In genomic region chr12:53500119-53500775, GRCh38 we compare ENCODE assay signal across 1 cellular context.
TF ChIP-seq lines count a peak whose summit lies in the region.

No MANE protein-coding gene starts in this region.

TF ChIP-seq in HepG2, 621 proteins besides CTCF, POLR2A, EP300 and RAD21 (continued from another document and continues in another):
- TF ChIP-seq NFAT5 (CRISPR knock-in tag; IDR thresholded peaks at IDR 0.05) (no peak), SNAPC2 (CRISPR knock-in tag; IDR thresholded peaks at IDR 0.05) (peak; percentile 68; the same call in 1 of the 2 replicates), ZNF496 (CRISPR knock-in tag; IDR thresholded peaks at IDR 0.05; ENCODE audit: insufficient replicate concordance) (no peak), ZFP36L1 (CRISPR knock-in tag; IDR thresholded peaks at IDR 0.05) (peak; percentile 53; the same call in 1 of the 2 replicates), POLR2AphosphoS2 (IDR thresholded peaks at IDR 0.05; ENCODE audit: low read depth, low read length) (peak; percentile 30; the same call in 1 of the 2 replicates), ELF3 (CRISPR knock-in tag; IDR thresholded peaks at IDR 0.05) (no peak), THYN1 (CRISPR knock-in tag; IDR thresholded peaks at IDR 0.05; ENCODE audit: borderline replicate concordance, low read depth) (0 out of 2 replicates have a peak, but pooled peaks have one; percentile 53), ZNF33A (CRISPR knock-in tag; IDR thresholded peaks at IDR 0.05; ENCODE audit: borderline replicate concordance) (no peak), ZNF550 (CRISPR knock-in tag; IDR thresholded peaks at IDR 0.05; ENCODE audit: borderline replicate concordance) (no peak), RORA (CRISPR knock-in tag; IDR thresholded peaks at IDR 0.05) (no peak), FIP1L1 (IDR thresholded peaks at IDR 0.05; ENCODE audit: borderline replicate concordance, insufficient read depth, low read depth, low read length) (no peak), LRRFIP1 (CRISPR knock-in tag; conservative IDR thresholded peaks at IDR 0.05) (no peak), MEIS1 (CRISPR knock-in tag; IDR thresholded peaks at IDR 0.05; ENCODE audit: borderline replicate concordance) (no peak; the same call in 1 of the 2 replicates), SMC3 (IDR thresholded peaks at IDR 0.05; ENCODE audit: low read length) (no peak), SMYD3 (CRISPR knock-in tag; IDR thresholded peaks at IDR 0.05) (peak; percentile 65; the same call in 1 of the 2 replicates), ZNF792 (CRISPR knock-in tag; IDR thresholded peaks at IDR 0.05) (no peak), TCF7L2 (IDR thresholded peaks at IDR 0.05; ENCODE audit: low read depth, low read length) (no peak), MIER3 (CRISPR knock-in tag; IDR thresholded peaks at IDR 0.05; ENCODE audit: borderline replicate concordance) (no peak), YY1 (IDR thresholded peaks at IDR 0.05; ENCODE audit: insufficient read depth, insufficient replicate concordance, low read depth, low read length) (no peak), SOX6 (IDR thresholded peaks at IDR 0.05) (no peak), SOX6 (CRISPR knock-in tag; IDR thresholded peaks at IDR 0.05) (peak; percentile 45), ZNF44 (CRISPR knock-in tag; IDR thresholded peaks at IDR 0.05) (no peak), HMG20B (CRISPR knock-in tag; conservative IDR thresholded peaks at IDR 0.05) (no peak), SNRNP70 (IDR thresholded peaks at IDR 0.05; ENCODE audit: low read depth, low read length) (no peak), TMF1 (CRISPR knock-in tag; IDR thresholded peaks at IDR 0.05; ENCODE audit: low read depth) (0 out of 2 replicates have a peak, but pooled peaks have one; percentile 46), TARDBP (CRISPR knock-in tag; IDR thresholded peaks at IDR 0.05) (0 out of 2 replicates have a peak, but pooled peaks have one; percentile 49), ZNF264 (CRISPR knock-in tag; IDR thresholded peaks at IDR 0.05) (0 out of 2 replicates have a peak, but pooled peaks have one; percentile 17), SOX13 (IDR thresholded peaks at IDR 0.05) (no peak), SOX13 (CRISPR knock-in tag; conservative IDR thresholded peaks at IDR 0.05 in 1 of 2, IDR thresholded peaks at IDR 0.05 in 1 of 2) (0 out of 4 replicates have a peak, but pooled peaks of 1 of the 2 experiments have one; percentile 17), ZNF513 (CRISPR knock-in tag; conservative IDR thresholded peaks at IDR 0.05) (no peak), ZNF605 (CRISPR knock-in tag; IDR thresholded peaks at IDR 0.05) (no peak), NFRKB (IDR thresholded peaks at IDR 0.05) (no peak), HNRNPK (IDR thresholded peaks at IDR 0.05; ENCODE audit: low read depth, low read length, poor library complexity, severe bottlenecking) (no peak), ZBTB7B (CRISPR knock-in tag; IDR thresholded peaks at IDR 0.05) (0 out of 2 replicates have a peak, but pooled peaks have one; percentile 54), ZSCAN21 (CRISPR knock-in tag; IDR thresholded peaks at IDR 0.05; ENCODE audit: borderline replicate concordance) (no peak), ZNF33B (CRISPR knock-in tag; IDR thresholded peaks at IDR 0.05) (0 out of 2 replicates have a peak, but pooled peaks have one; percentile 10), NCOA2 (CRISPR knock-in tag; IDR thresholded peaks at IDR 0.05) (no peak), SAP130 (CRISPR knock-in tag; IDR thresholded peaks at IDR 0.05; ENCODE audit: low read depth) (peak; percentile 63), ZNF776 (CRISPR knock-in tag; IDR thresholded peaks at IDR 0.05) (no peak), TCF12 (IDR thresholded peaks at IDR 0.05) (no peak), TCF12 (CRISPR knock-in tag; IDR thresholded peaks at IDR 0.05) (no peak), ZNF878 (CRISPR knock-in tag; IDR thresholded peaks at IDR 0.05) (no peak), RNF2 (conservative IDR thresholded peaks at IDR 0.05; ENCODE audit: low read depth) (no peak), CEBPG (CRISPR knock-in tag; IDR thresholded peaks at IDR 0.05) (peak; percentile 82), ZEB1 (IDR thresholded peaks at IDR 0.05; ENCODE audit: insufficient replicate concordance, low read depth) (peak; percentile 65), ZNF547 (CRISPR knock-in tag; IDR thresholded peaks at IDR 0.05) (no peak)
- TF ChIP-seq, protein P1, sequence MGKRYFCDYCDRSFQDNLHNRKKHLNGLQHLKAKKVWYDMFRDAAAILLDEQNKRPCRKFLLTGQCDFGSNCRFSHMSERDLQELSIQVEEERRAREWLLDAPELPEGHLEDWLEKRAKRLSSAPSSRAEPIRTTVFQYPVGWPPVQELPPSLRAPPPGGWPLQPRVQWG (CRISPR knock-in tag; IDR thresholded peaks at IDR 0.05; ENCODE audit: borderline replicate concordance, low read depth), result no peak
- TF ChIP-seq, protein P2, sequence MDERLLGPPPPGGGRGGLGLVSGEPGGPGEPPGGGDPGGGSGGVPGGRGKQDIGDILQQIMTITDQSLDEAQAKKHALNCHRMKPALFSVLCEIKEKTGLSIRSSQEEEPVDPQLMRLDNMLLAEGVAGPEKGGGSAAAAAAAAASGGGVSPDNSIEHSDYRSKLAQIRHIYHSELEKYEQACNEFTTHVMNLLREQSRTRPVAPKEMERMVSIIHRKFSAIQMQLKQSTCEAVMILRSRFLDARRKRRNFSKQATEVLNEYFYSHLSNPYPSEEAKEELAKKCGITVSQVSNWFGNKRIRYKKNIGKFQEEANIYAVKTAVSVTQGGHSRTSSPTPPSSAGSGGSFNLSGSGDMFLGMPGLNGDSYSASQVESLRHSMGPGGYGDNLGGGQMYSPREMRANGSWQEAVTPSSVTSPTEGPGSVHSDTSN (CRISPR knock-in tag; IDR thresholded peaks at IDR 0.05), result no peak
- TF ChIP-seq, protein P3, sequence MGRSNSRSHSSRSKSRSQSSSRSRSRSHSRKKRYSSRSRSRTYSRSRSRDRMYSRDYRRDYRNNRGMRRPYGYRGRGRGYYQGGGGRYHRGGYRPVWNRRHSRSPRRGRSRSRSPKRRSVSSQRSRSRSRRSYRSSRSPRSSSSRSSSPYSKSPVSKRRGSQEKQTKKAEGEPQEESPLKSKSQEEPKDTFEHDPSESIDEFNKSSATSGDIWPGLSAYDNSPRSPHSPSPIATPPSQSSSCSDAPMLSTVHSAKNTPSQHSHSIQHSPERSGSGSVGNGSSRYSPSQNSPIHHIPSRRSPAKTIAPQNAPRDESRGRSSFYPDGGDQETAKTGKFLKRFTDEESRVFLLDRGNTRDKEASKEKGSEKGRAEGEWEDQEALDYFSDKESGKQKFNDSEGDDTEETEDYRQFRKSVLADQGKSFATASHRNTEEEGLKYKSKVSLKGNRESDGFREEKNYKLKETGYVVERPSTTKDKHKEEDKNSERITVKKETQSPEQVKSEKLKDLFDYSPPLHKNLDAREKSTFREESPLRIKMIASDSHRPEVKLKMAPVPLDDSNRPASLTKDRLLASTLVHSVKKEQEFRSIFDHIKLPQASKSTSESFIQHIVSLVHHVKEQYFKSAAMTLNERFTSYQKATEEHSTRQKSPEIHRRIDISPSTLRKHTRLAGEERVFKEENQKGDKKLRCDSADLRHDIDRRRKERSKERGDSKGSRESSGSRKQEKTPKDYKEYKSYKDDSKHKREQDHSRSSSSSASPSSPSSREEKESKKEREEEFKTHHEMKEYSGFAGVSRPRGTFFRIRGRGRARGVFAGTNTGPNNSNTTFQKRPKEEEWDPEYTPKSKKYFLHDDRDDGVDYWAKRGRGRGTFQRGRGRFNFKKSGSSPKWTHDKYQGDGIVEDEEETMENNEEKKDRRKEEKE (IDR thresholded peaks at IDR 0.05), result no peak
- TF ChIP-seq, protein P4, sequence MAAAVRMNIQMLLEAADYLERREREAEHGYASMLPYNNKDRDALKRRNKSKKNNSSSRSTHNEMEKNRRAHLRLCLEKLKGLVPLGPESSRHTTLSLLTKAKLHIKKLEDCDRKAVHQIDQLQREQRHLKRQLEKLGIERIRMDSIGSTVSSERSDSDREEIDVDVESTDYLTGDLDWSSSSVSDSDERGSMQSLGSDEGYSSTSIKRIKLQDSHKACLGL (CRISPR knock-in tag; IDR thresholded peaks at IDR 0.05), result no peak
- TF ChIP-seq, protein P5, sequence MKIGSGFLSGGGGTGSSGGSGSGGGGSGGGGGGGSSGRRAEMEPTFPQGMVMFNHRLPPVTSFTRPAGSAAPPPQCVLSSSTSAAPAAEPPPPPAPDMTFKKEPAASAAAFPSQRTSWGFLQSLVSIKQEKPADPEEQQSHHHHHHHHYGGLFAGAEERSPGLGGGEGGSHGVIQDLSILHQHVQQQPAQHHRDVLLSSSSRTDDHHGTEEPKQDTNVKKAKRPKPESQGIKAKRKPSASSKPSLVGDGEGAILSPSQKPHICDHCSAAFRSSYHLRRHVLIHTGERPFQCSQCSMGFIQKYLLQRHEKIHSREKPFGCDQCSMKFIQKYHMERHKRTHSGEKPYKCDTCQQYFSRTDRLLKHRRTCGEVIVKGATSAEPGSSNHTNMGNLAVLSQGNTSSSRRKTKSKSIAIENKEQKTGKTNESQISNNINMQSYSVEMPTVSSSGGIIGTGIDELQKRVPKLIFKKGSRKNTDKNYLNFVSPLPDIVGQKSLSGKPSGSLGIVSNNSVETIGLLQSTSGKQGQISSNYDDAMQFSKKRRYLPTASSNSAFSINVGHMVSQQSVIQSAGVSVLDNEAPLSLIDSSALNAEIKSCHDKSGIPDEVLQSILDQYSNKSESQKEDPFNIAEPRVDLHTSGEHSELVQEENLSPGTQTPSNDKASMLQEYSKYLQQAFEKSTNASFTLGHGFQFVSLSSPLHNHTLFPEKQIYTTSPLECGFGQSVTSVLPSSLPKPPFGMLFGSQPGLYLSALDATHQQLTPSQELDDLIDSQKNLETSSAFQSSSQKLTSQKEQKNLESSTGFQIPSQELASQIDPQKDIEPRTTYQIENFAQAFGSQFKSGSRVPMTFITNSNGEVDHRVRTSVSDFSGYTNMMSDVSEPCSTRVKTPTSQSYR (CRISPR knock-in tag; IDR thresholded peaks at IDR 0.05; ENCODE audit: borderline replicate concordance), result peak; percentile 14; the same call in 1 of the 2 replicates
